18 cellular contexts compared by ENCODE assay signal in the genomic region with DNA sequence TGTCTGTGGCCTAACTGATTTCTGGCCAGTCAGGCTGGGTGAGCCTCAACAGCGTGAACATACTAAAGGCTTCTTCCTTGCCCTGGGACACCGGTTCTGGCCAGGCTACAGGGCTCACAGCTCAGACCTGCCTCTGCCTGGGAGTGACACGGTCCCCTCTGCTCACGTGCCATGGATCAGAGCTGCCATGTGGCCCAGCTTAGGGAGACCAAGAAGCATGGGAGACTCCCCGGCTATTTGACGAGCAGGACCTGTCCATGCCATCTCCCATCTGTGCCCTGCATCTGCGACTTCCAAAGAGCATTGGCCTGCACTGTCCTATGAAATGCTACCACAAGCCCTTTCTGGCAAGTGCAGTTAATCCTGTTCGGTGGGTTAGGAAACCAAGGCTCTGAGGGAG. TPM values are rescaled to one million over a fixed set of nuclear protein-coding genes. Genes with fewer than 3 reads are reported as not detected.
"Had no signal": no experiment of that assay in that cellular context is flagged by ENCODE, and none has a peak within 500 bp of the region (broad histone marks: within the 10 kb centered on the region; RNA-seq: fewer than 3 reads in every experiment).

No MANE protein-coding gene starts in this region.

- H3K27me3 ChIP-seq: body of pancreas, heart left ventricle, SJSA1, thyroid gland, uterus had no signal

- H3K27me3 Mint-ChIP-seq: activated B cell treated with CpG ODN at 0.5 μM for 24 hours; activated CD4-positive, alpha-beta T cell treated with anti-CD3 and anti-CD28 coated beads, Interleukin-2, amount 10 ng/mL, durations not matched to agents 7 days and 5 days; activated T-helper 17 cell treated with anti-CD3 and anti-CD28 coated beads, Interleukin-2, amount 50 U/mL, for 72 hours; effector memory CD8-positive, alpha-beta T cell had no signal

- H3K36me3 ChIP-seq: heart left ventricle, lower lobe of right lung, SJSA1, thyroid gland, uterus had no signal

- ATAC-seq: activated T-helper 17 cell treated with anti-CD3 and anti-CD28 coated beads, Interleukin-2, amount 50 U/mL, for 72 hours; body of pancreas; effector memory CD8-positive, alpha-beta T cell; left colon; lower lobe of right lung had no signal

- H3K27ac Mint-ChIP-seq: activated B cell treated with CpG ODN at 0.5 μM for 24 hours; activated CD4-positive, alpha-beta T cell treated with anti-CD3 and anti-CD28 coated beads, Interleukin-2, amount 10 ng/mL, durations not matched to agents 7 days and 5 days; activated T-helper 17 cell treated with anti-CD3 and anti-CD28 coated beads, Interleukin-2, amount 50 U/mL, for 72 hours; T-helper 2 cell treated with Interferon-gamma antibody and Interleukin-4, amounts not matched to agents 5 μg/mL and 100 μg/mL, for 36 hours had no signal

- DNase-seq: activated B cell treated with CpG ODN at 0.5 μM for 24 hours; activated CD4-positive, alpha-beta T cell treated with anti-CD3 and anti-CD28 coated beads, Interleukin-2, amount 10 ng/mL, durations not matched to agents 7 days and 5 days; activated naive CD4-positive, alpha-beta T cell treated with anti-CD3 and anti-CD28 coated beads, Interleukin-2, amount 50 U/mL, for 16 hours; amniotic stem cell; effector memory CD8-positive, alpha-beta T cell; foreskin melanocyte; heart left ventricle; left colon; lower lobe of right lung; SW 1271; thyroid gland; uterus had no signal

- H3K4me1 ChIP-seq: body of pancreas, heart left ventricle, lower lobe of right lung, SJSA1, uterus had no signal

- H3K9me3 ChIP-seq: body of pancreas, lower lobe of right lung, SJSA1, thyroid gland, uterus had no signal

- H3K4me3 Mint-ChIP-seq: activated B cell treated with CpG ODN at 0.5 μM for 24 hours; activated CD4-positive, alpha-beta T cell treated with anti-CD3 and anti-CD28 coated beads, Interleukin-2, amount 10 ng/mL, durations not matched to agents 7 days and 5 days; activated T-helper 17 cell treated with anti-CD3 and anti-CD28 coated beads, Interleukin-2, amount 50 U/mL, for 72 hours; T-helper 2 cell treated with Interferon-gamma antibody and Interleukin-4, amounts not matched to agents 5 μg/mL and 100 μg/mL, for 36 hours had no signal

- H3K4me1 Mint-ChIP-seq: activated B cell treated with CpG ODN at 0.5 μM for 24 hours had no signal

- H3K27ac ChIP-seq: body of pancreas, epithelial cell of prostate, heart left ventricle, lower lobe of right lung, SJSA1, skin epidermis, thyroid gland, uterus had no signal

- H3K9me3 Mint-ChIP-seq: activated B cell treated with CpG ODN at 0.5 μM for 24 hours; activated CD4-positive, alpha-beta T cell treated with anti-CD3 and anti-CD28 coated beads, Interleukin-2, amount 10 ng/mL, durations not matched to agents 7 days and 5 days; activated T-helper 17 cell treated with anti-CD3 and anti-CD28 coated beads, Interleukin-2, amount 50 U/mL, for 72 hours; effector memory CD8-positive, alpha-beta T cell had no signal

- H3K4me3 ChIP-seq: body of pancreas, heart left ventricle, lower lobe of right lung, SJSA1, skin epidermis, thyroid gland, uterus had no signal

RNA-seq across cellular contexts. Expression of a gene that starts 57.4 kb away (rescaled TPM):
- total RNA-seq: activated B cell treated with CpG ODN at 0.5 μM for 24 hours had no signal
